8 cellular contexts compared by ENCODE assay signal in the genomic region with DNA sequence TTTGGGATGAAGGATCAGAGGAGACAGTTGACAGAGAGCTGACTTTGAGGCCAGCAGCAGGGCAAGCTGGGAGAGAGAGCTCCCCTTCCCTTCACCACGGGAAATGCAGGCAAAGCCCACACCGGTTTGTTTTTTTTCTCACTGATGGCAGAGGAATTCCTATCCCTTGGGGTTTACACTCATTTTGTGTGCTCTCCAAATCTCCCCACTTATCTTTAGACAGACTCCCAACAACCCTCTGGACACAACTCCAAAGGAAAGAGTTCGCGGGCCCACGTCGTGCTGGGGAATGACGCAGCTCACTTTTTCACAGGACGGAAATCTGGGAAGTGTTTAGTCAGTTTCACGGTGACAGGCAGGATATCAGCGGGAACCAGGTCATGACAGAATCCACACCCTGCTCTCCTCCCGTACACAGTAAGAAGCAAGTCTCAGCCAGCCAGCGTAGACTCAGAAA.
DNase-seq lines count a peak whose midpoint lies in the region; ATAC-seq and TF ChIP-seq lines count a peak whose summit lies in the region.

No MANE protein-coding gene starts in this region.

- no peak overlapping the region for H3K4me2 ChIP-seq in neural cell (ENCODE audit: low read length)
- no peak overlapping the region for H3K4me2 ChIP-seq in MM.1S (ENCODE audit: low read depth, low read length)

- H2AFZ ChIP-seq in neural cell (ENCODE audit: low read depth, low read length) (no peak overlapping the region), MM.1S (ENCODE audit: low read length) (no peak overlapping the region)

- H3F3A ChIP-seq in neural cell (ENCODE audit: insufficient read depth, low read length, poor library complexity, severe bottlenecking) = no peaks in the 10 kb centered on the region
- H3F3A ChIP-seq in MM.1S (ENCODE audit: insufficient read depth, low read length) = no peaks in the 10 kb centered on the region

- H3K27ac ChIP-seq in esophagus muscularis mucosa (replicated peaks in 1 of 4) = peak overlapping the region; percentile 42 to 65 (median 57)
- H3K27ac ChIP-seq in neural cell (ENCODE audit: low read length) = no peak overlapping the region
- H3K27ac ChIP-seq in MM.1S (ENCODE audit: low read length) = no peak overlapping the region

- H3K27me3 ChIP-seq in NT2/D1 (ENCODE audit: insufficient read depth, insufficient read length) = peaks cover 3% of the 10 kb centered on the region
- no peaks in the 10 kb centered on the region for H3K27me3 ChIP-seq in esophagus muscularis mucosa
- H3K27me3 ChIP-seq in neural cell (ENCODE audit: insufficient read depth, low read depth, low read length) = no peaks in the 10 kb centered on the region
- no peaks in the 10 kb centered on the region for H3K27me3 ChIP-seq in MM.1S (replicated peaks; ENCODE audit: insufficient read depth, low read length)

- H3K4me3 ChIP-seq in NT2/D1 (ENCODE audit: insufficient read length, low read depth) = no peak overlapping the region
- peak overlapping the region; percentile 19 to 43 (median 40) for H3K4me3 ChIP-seq in esophagus muscularis mucosa
- H3K4me3 ChIP-seq in neural cell (ENCODE audit: low read length) = no peak overlapping the region
- H3K4me3 ChIP-seq in MM.1S (ENCODE audit: low read length) = no peak overlapping the region

- ATAC-seq in HG03457 (IDR thresholded peaks at IDR 0.05; ENCODE audit: unreplicated experiment) = no peak
- ATAC-seq in HG02610 (IDR thresholded peaks at IDR 0.05; ENCODE audit: unreplicated experiment) = no peak

- H3K36me3 ChIP-seq in NT2/D1 (ENCODE audit: insufficient read depth, insufficient read length, low read length) (no peaks in the 10 kb centered on the region), esophagus muscularis mucosa (no peaks in the 10 kb centered on the region), neural cell (ENCODE audit: insufficient read depth, low read length) (no peaks in the 10 kb centered on the region), MM.1S (replicated peaks; ENCODE audit: insufficient read depth, low read length) (no peaks in the 10 kb centered on the region)

- WGBS in esophagus muscularis mucosa = 2% methylated on average over 11 of the region's 12 CpGs

- peak in 1 of 3 experiments; percentile 43 for TF ChIP-seq CTCF in esophagus muscularis mucosa (IDR thresholded peaks at IDR 0.05)
- TF ChIP-seq CTCF in neural cell (IDR thresholded peaks at IDR 0.05; ENCODE audit: poor library complexity, severe bottlenecking) = peak; percentile 29
- TF ChIP-seq CTCF in MM.1S (IDR thresholded peaks at IDR 0.05; ENCODE audit: low read length) = no peak

- no peaks in the 10 kb centered on the region for H3K79me2 ChIP-seq in neural cell (replicated peaks; ENCODE audit: insufficient read depth, low read length)
- no peaks in the 10 kb centered on the region for H3K79me2 ChIP-seq in MM.1S (ENCODE audit: low read length)

- H3K9ac ChIP-seq in NT2/D1 (ENCODE audit: insufficient read length, low read depth) = no peak overlapping the region
- H3K9ac ChIP-seq in neural cell (ENCODE audit: low read length) = no peak overlapping the region
- H3K9ac ChIP-seq in MM.1S (ENCODE audit: low read length) = no peak overlapping the region

- H4K20me1 ChIP-seq in neural cell (ENCODE audit: insufficient read depth) (no peaks in the 10 kb centered on the region), MM.1S (ENCODE audit: insufficient read depth, low read length) (no peaks in the 10 kb centered on the region)

- peaks cover 3% of the 10 kb centered on the region for H3K4me1 ChIP-seq in NT2/D1 (ENCODE audit: insufficient read depth, insufficient read length)
- peaks cover 5 to 22% (median 17%) of the 10 kb centered on the region in 4 donors for H3K4me1 ChIP-seq in esophagus muscularis mucosa
- no peaks in the 10 kb centered on the region for H3K4me1 ChIP-seq in MM.1S (ENCODE audit: low read length)

- no peak for TF ChIP-seq POLR2A in esophagus muscularis mucosa (IDR thresholded peaks at IDR 0.05; ENCODE audit: low read depth)

- intact Hi-C loops in esophagus muscularis mucosa (cut with DNase I) = loop anchor here (10.0 kb wide), 1 partner anchor 145 kb away; no protein-coding TSS in a partner anchor

- TF ChIP-seq RAD21 in neural cell (conservative IDR thresholded peaks at IDR 0.05) = no peak

- H3K9me2 ChIP-seq in neural cell (ENCODE audit: insufficient read depth, low read length) (no peaks in the 10 kb centered on the region), MM.1S (replicated peaks; ENCODE audit: insufficient read depth, low read length) (no peaks in the 10 kb centered on the region)

- TF ChIP-seq EP300 in esophagus muscularis mucosa (IDR thresholded peaks at IDR 0.05) (no peak), neural cell (conservative IDR thresholded peaks at IDR 0.05; ENCODE audit: poor library complexity, severe bottlenecking) (no peak)

- DNase-seq in AG08395 (ENCODE audit: low spot score) = peak; percentile 63
- DNase-seq in NT2/D1 (ENCODE audit: low read depth, low spot score) = peak; percentile 8
- no peak for DNase-seq in esophagus muscularis mucosa (ENCODE audit: extremely low spot score)
- no peak for DNase-seq in DMS153 (lab: John Stamatoyannopoulos, UW)
- DNase-seq in MM.1S = no peak

- H3K9me3 ChIP-seq in NT2/D1 (ENCODE audit: insufficient read depth, low read length) = no peaks in the 10 kb centered on the region
- no peaks in the 10 kb centered on the region for H3K9me3 ChIP-seq in esophagus muscularis mucosa
- H3K9me3 ChIP-seq in neural cell (ENCODE audit: low read length) = no peaks in the 10 kb centered on the region
- no peaks in the 10 kb centered on the region for H3K9me3 ChIP-seq in MM.1S (replicated peaks; ENCODE audit: insufficient read depth, low read length)

TF ChIP-seq in neural cell, 6 proteins besides CTCF, POLR2A, EP300 and RAD21:
- TF ChIP-seq SMC3 (conservative IDR thresholded peaks at IDR 0.05; ENCODE audit: poor library complexity) (no peak), MXI1 (conservative IDR thresholded peaks at IDR 0.05; ENCODE audit: poor library complexity, severe bottlenecking) (no peak), POLR2AphosphoS5 (IDR thresholded peaks at IDR 0.05) (no peak), EZH2 (IDR thresholded peaks at IDR 0.05; ENCODE audit: borderline replicate concordance, insufficient read depth, low read length, poor library complexity, severe bottlenecking) (no peak), TAF1 (IDR thresholded peaks at IDR 0.05; ENCODE audit: low read depth) (no peak)
- TF ChIP-seq, protein P1, sequence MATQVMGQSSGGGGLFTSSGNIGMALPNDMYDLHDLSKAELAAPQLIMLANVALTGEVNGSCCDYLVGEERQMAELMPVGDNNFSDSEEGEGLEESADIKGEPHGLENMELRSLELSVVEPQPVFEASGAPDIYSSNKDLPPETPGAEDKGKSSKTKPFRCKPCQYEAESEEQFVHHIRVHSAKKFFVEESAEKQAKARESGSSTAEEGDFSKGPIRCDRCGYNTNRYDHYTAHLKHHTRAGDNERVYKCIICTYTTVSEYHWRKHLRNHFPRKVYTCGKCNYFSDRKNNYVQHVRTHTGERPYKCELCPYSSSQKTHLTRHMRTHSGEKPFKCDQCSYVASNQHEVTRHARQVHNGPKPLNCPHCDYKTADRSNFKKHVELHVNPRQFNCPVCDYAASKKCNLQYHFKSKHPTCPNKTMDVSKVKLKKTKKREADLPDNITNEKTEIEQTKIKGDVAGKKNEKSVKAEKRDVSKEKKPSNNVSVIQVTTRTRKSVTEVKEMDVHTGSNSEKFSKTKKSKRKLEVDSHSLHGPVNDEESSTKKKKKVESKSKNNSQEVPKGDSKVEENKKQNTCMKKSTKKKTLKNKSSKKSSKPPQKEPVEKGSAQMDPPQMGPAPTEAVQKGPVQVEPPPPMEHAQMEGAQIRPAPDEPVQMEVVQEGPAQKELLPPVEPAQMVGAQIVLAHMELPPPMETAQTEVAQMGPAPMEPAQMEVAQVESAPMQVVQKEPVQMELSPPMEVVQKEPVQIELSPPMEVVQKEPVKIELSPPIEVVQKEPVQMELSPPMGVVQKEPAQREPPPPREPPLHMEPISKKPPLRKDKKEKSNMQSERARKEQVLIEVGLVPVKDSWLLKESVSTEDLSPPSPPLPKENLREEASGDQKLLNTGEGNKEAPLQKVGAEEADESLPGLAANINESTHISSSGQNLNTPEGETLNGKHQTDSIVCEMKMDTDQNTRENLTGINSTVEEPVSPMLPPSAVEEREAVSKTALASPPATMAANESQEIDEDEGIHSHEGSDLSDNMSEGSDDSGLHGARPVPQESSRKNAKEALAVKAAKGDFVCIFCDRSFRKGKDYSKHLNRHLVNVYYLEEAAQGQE (IDR thresholded peaks at IDR 0.05; ENCODE audit: borderline replicate concordance) = no peak

Comparison
In these comparisons a context has a peak if more than half of its experiments do, and no peak if none do; other contexts are left out.
1. DNase-seq: peak in AG08395 (single experiment) and NT2/D1 (single experiment); none in esophagus muscularis mucosa (single experiment), DMS153 (single experiment) and MM.1S (single experiment).
2. H3K4me3 ChIP-seq: peak in esophagus muscularis mucosa (4 of 4); none in NT2/D1 (single experiment), neural cell (single experiment) and MM.1S (single experiment).
3. H3K27ac ChIP-seq: peak in esophagus muscularis mucosa (4 of 4); none in neural cell (single experiment) and MM.1S (single experiment).